Comparison of ENCODE assay signal across 1 cellular context in genomic region chr16:566475-567361, GRCh38.
A peak's percentile ranks its signal among the peaks of the same experiment; 100 is the strongest.
TF ChIP-seq lines count a peak whose summit lies in the region.

TSS of gene NHLRC4 (plus strand) at chr16:567005. CDS start at chr16:568048, 1,043 bp downstream.

TF ChIP-seq in K562, 482 proteins besides CTCF, POLR2A, EP300 and RAD21 (continued from another document and continues in another):
- TF ChIP-seq ARID4B (CRISPR knock-in tag; IDR thresholded peaks at IDR 0.05) (peak; percentile 80; the same call in 1 of the 2 replicates), HMG20B (CRISPR knock-in tag; IDR thresholded peaks at IDR 0.05) (no peak), RB1 (IDR thresholded peaks at IDR 0.05; ENCODE audit: low read depth) (peak; percentile 41; the same call in 1 of the 2 replicates), CAMTA2 (CRISPR knock-in tag; conservative IDR thresholded peaks at IDR 0.05) (peak; percentile 89; the same call in 1 of the 2 replicates), STAT6 (CRISPR knock-in tag; IDR thresholded peaks at IDR 0.05) (no peak), BDP1 (IDR thresholded peaks at IDR 0.05; ENCODE audit: insufficient read depth, insufficient read length) (no peak), HDAC8 (tag; IDR thresholded peaks at IDR 0.05) (peak; percentile 38; the same call in 1 of the 2 replicates), GTF2E2 (tag; IDR thresholded peaks at IDR 0.05) (no peak; the same call in 1 of the 2 replicates), ETS2 (tag; IDR thresholded peaks at IDR 0.05; ENCODE audit: borderline replicate concordance, poor library complexity, severe bottlenecking) (no peak), ZNF318 (IDR thresholded peaks at IDR 0.05; ENCODE audit: borderline replicate concordance in 1 of 2, low read depth in 1 of 2) (peak in 1 of 2 experiments; percentile 61; a peak in 1 of 4 replicates), ETS1 (conservative IDR thresholded peaks at IDR 0.05; ENCODE audit: control insufficient read depth, low read depth, low read length) (no peak), THRAP3 (IDR thresholded peaks at IDR 0.05; ENCODE audit: borderline replicate concordance) (no peak), SLC30A9 (CRISPR knock-in tag; IDR thresholded peaks at IDR 0.05) (no peak), ZNF780A (CRISPR knock-in tag; IDR thresholded peaks at IDR 0.05) (no peak), ZNF445 (CRISPR knock-in tag; IDR thresholded peaks at IDR 0.05; ENCODE audit: low read depth) (no peak), PREB (CRISPR knock-in tag; IDR thresholded peaks at IDR 0.05) (no peak), EWSR1 (IDR thresholded peaks at IDR 0.05; ENCODE audit: borderline replicate concordance, low read depth, partially characterized antibody) (no peak), ZEB2 (IDR thresholded peaks at IDR 0.05) (peak; percentile 76), KAT2B (IDR thresholded peaks at IDR 0.05; ENCODE audit: low read depth, low read length) (no peak), HNRNPK (IDR thresholded peaks at IDR 0.05; ENCODE audit: low read depth, low read length, poor library complexity, severe bottlenecking) (no peak), ATF1 (CRISPR knock-in tag; IDR thresholded peaks at IDR 0.05) (no peak), ATF1 (tag; IDR thresholded peaks at IDR 0.05) (peak; percentile 76), NELFE (IDR thresholded peaks at IDR 0.05; ENCODE audit: insufficient read depth, insufficient read length) (no peak), DMBX1 (CRISPR knock-in tag; IDR thresholded peaks at IDR 0.05; ENCODE audit: borderline replicate concordance) (no peak), BRCA1 (IDR thresholded peaks at IDR 0.05) (no peak), BRCA1 (CRISPR knock-in tag; IDR thresholded peaks at IDR 0.05) (no peak), FOXA3 (CRISPR knock-in tag; conservative IDR thresholded peaks at IDR 0.05 in 1 of 2, IDR thresholded peaks at IDR 0.05 in 1 of 2) (0 out of 4 replicates have a peak, but pooled peaks of 1 of the 2 experiments have one; percentile 11), POLR2B (IDR thresholded peaks at IDR 0.05; ENCODE audit: low read depth, partially characterized antibody) (peak; percentile 51), USF1 (CRISPR knock-in tag; IDR thresholded peaks at IDR 0.05) (peak; percentile 75; the same call in 1 of the 2 replicates), ZNF644 (tag; IDR thresholded peaks at IDR 0.05; ENCODE audit: low read depth) (peak; percentile 36; the same call in 1 of the 2 replicates), CUX1 (CRISPR knock-in tag; IDR thresholded peaks at IDR 0.05) (no peak)
